18 cellular contexts compared by ENCODE assay signal in the genomic region with DNA sequence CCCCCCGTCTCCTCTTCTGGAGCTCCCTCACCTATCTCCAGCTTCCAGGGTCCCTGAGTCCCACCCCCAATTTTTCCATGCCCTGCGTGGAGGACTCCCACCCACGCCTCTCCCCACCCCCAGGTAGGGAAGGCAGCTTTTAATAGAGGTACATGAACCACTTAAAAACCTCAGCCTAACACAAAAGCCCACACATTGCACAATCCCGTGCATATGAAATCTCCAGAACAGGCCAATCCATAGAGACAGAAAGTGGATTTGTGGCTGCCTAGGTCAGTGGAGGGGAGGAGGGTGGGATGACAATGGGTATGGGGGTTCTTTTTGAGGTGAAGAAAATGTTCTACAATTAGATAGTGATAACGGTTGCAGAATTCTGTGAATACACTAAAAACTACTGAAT.
"Had no signal": no experiment of that assay in that cellular context is flagged by ENCODE, and none has a peak within 500 bp of the region (broad histone marks: within the 10 kb centered on the region; RNA-seq: fewer than 3 reads in every experiment).

No MANE protein-coding gene starts in this region.

- H3K27ac ChIP-seq: foreskin keratinocyte, left ventricle myocardium inferior, psoas muscle, testis, transverse colon had no signal

- DNase-seq: erythroblast; foreskin keratinocyte; immature natural killer cell; left ventricle myocardium inferior; naive thymus-derived CD4-positive, alpha-beta T cell; nephron progenitor cell; psoas muscle; retina; stimulated activated CD4-positive, alpha-beta T cell treated with anti-CD3 and anti-CD28 coated beads, Interleukin-2, amount 100 ng/mL, for 24 hours; stimulated activated CD4-positive, alpha-beta T cell treated with anti-CD3 and anti-CD28 coated beads, Interleukin-4, amount 100 ng/mL, for 4 hours; stimulated activated naive B cell treated with anti-CD40 and anti-IgM and Interleukin-4, amounts not matched to agents 10 μg/mL and 1 μg/mL and 100 μg/mL, for 72 hours; stimulated activated naive CD8-positive, alpha-beta T cell treated with anti-CD3 and anti-CD28 coated beads, Interleukin-15, amount 100 ng/mL, for 72 hours; testis; transverse colon had no signal

- H3K4me3 ChIP-seq: left ventricle myocardium inferior, lung, psoas muscle, testis, transverse colon had no signal

- H3K4me1 ChIP-seq: psoas muscle, testis had no signal

- FAIRE-seq: colon, keratinocyte had no signal

- H3K9me3 ChIP-seq: psoas muscle, testis, transverse colon had no signal

- H3K27me3 ChIP-seq: foreskin keratinocyte, testis, transverse colon had no signal

- H3K36me3 ChIP-seq: transverse colon had no signal

- ATAC-seq: foreskin keratinocyte; naive thymus-derived CD4-positive, alpha-beta T cell; psoas muscle; sciatic nerve; stimulated activated naive B cell treated with anti-CD40 and anti-IgM and Interleukin-4, amounts not matched to agents 10 μg/mL and 1 μg/mL and 100 μg/mL, for 72 hours; stimulated activated naive CD8-positive, alpha-beta T cell treated with anti-CD3 and anti-CD28 coated beads, Interleukin-15, amount 100 ng/mL, for 72 hours had no signal
